Comparison of ENCODE assay signal across 23 cellular contexts in genomic region chr18:47915229-47915628, GRCh38. TPM values are rescaled to one million over a fixed set of nuclear protein-coding genes. Genes with fewer than 3 reads are reported as not detected.
DNase-seq lines count a peak whose midpoint lies in the region; ATAC-seq and TF ChIP-seq lines count a peak whose summit lies in the region.
"Had no signal": no experiment of that assay in that cellular context is flagged by ENCODE, and none has a peak within 500 bp of the region (broad histone marks: within the 10 kb centered on the region; RNA-seq: fewer than 3 reads in every experiment).

No MANE protein-coding gene starts in this region.

- H3K27ac ChIP-seq in naive thymus-derived CD4-positive, alpha-beta T cell (ENCODE audit: low read depth, low read length): no peak overlapping the region
- H3K27ac ChIP-seq: 22Rv1, colonic mucosa, HL-60, upper lobe of left lung had no signal

- no peaks in the 10 kb centered on the region for H3K27me3 Mint-ChIP-seq in T-helper 2 cell treated with Interferon-gamma antibody and Interleukin-4, amounts not matched to agents 5 μg/mL and 100 μg/mL, for 36 hours (ENCODE audit: low read depth)
- no peaks in the 10 kb centered on the region for H3K27me3 Mint-ChIP-seq in Calu3 (ENCODE audit: unreplicated experiment)
- H3K27me3 Mint-ChIP-seq in activated T-helper 1 cell treated with anti-CD3 and anti-CD28 coated beads, Interleukin-12 subunit alpha, Interleukin-12 subunit beta, Interleukin-2, Interleukin-4 antibody, amounts not matched to agents 30 ng/mL and 10 ng/mL and 1 ng/mL, durations not matched to agents 14 hours and 24 hours and 36 hours (ENCODE audit: insufficient read depth): no peaks in the 10 kb centered on the region
- no peaks in the 10 kb centered on the region for H3K27me3 Mint-ChIP-seq in naive thymus-derived CD4-positive, alpha-beta T cell
- H3K27me3 Mint-ChIP-seq: IgD-negative memory B cell had no signal

- H3K27ac Mint-ChIP-seq in T-helper 2 cell treated with Interferon-gamma antibody and Interleukin-4, amounts not matched to agents 5 μg/mL and 100 μg/mL, for 36 hours: peak overlapping the region; percentile 26
- peak overlapping the region; percentile 16 for H3K27ac Mint-ChIP-seq in Calu3 (ENCODE audit: unreplicated experiment)
- peak overlapping the region; percentile 37 for H3K27ac Mint-ChIP-seq in activated T-helper 1 cell treated with anti-CD3 and anti-CD28 coated beads, Interleukin-12 subunit alpha, Interleukin-12 subunit beta, Interleukin-2, Interleukin-4 antibody, amounts not matched to agents 30 ng/mL and 10 ng/mL and 1 ng/mL, durations not matched to agents 14 hours and 24 hours and 36 hours
- H3K27ac Mint-ChIP-seq in naive thymus-derived CD4-positive, alpha-beta T cell: peak overlapping the region in 8 of 9 donors; percentile 20 to 85 (median 60)
- H3K27ac Mint-ChIP-seq: IgD-negative memory B cell, naive B cell had no signal

- H3K9me3 ChIP-seq in naive thymus-derived CD4-positive, alpha-beta T cell (ENCODE audit: control insufficient read depth in 2 of 3, low read length in 3 of 3): no peaks in the 10 kb centered on the region
- H3K9me3 ChIP-seq: colonic mucosa, upper lobe of left lung had no signal

- intact Hi-C loops in Calu3 (cut with micrococcal nuclease; ENCODE audit: unreplicated experiment): no loop called here
- intact Hi-C loops in activated T-helper 1 cell treated with anti-CD3 and anti-CD28 coated beads, Interleukin-12 subunit alpha, Interleukin-12 subunit beta, Interleukin-2, Interleukin-4 antibody, amounts not matched to agents 30 ng/mL and 10 ng/mL and 1 ng/mL, durations not matched to agents 14 hours and 24 hours and 36 hours (cut with micrococcal nuclease): no loop called here
- intact Hi-C loops in naive thymus-derived CD4-positive, alpha-beta T cell (cut with micrococcal nuclease): loop anchor here in 1 of 2 donors (5.0 kb wide), 1 partner anchor 33 kb away; no protein-coding TSS in a partner anchor

- H3K4me3 Mint-ChIP-seq in T-helper 2 cell treated with Interferon-gamma antibody and Interleukin-4, amounts not matched to agents 5 μg/mL and 100 μg/mL, for 36 hours: no peak overlapping the region
- no peak overlapping the region for H3K4me3 Mint-ChIP-seq in Calu3 (ENCODE audit: low read depth, unreplicated experiment)
- no peak overlapping the region for H3K4me3 Mint-ChIP-seq in activated T-helper 1 cell treated with anti-CD3 and anti-CD28 coated beads, Interleukin-12 subunit alpha, Interleukin-12 subunit beta, Interleukin-2, Interleukin-4 antibody, amounts not matched to agents 30 ng/mL and 10 ng/mL and 1 ng/mL, durations not matched to agents 14 hours and 24 hours and 36 hours
- H3K4me3 Mint-ChIP-seq in naive thymus-derived CD4-positive, alpha-beta T cell: peak overlapping the region in 2 of 10 donors; percentile 1
- H3K4me3 Mint-ChIP-seq: IgD-negative memory B cell, naive B cell had no signal

- TF ChIP-seq CTCF in Calu3 (IDR thresholded peaks at IDR 0.05; ENCODE audit: unreplicated experiment): no peak

- peaks cover 33% of the 10 kb centered on the region for H3K36me3 Mint-ChIP-seq in T-helper 2 cell treated with Interferon-gamma antibody and Interleukin-4, amounts not matched to agents 5 μg/mL and 100 μg/mL, for 36 hours (ENCODE audit: low read depth)
- H3K36me3 Mint-ChIP-seq in Calu3 (ENCODE audit: insufficient read depth, unreplicated experiment): no peaks in the 10 kb centered on the region
- peaks cover 50% of the 10 kb centered on the region for H3K36me3 Mint-ChIP-seq in activated T-helper 1 cell treated with anti-CD3 and anti-CD28 coated beads, Interleukin-12 subunit alpha, Interleukin-12 subunit beta, Interleukin-2, Interleukin-4 antibody, amounts not matched to agents 30 ng/mL and 10 ng/mL and 1 ng/mL, durations not matched to agents 14 hours and 24 hours and 36 hours (ENCODE audit: low read depth)
- peaks cover 0 to 28% (median 6%) of the 10 kb centered on the region in 5 donors for H3K36me3 Mint-ChIP-seq in naive thymus-derived CD4-positive, alpha-beta T cell

- H3K9me3 Mint-ChIP-seq in T-helper 2 cell treated with Interferon-gamma antibody and Interleukin-4, amounts not matched to agents 5 μg/mL and 100 μg/mL, for 36 hours: no peaks in the 10 kb centered on the region
- no peaks in the 10 kb centered on the region for H3K9me3 Mint-ChIP-seq in Calu3 (ENCODE audit: low read depth, unreplicated experiment)
- H3K9me3 Mint-ChIP-seq in activated T-helper 1 cell treated with anti-CD3 and anti-CD28 coated beads, Interleukin-12 subunit alpha, Interleukin-12 subunit beta, Interleukin-2, Interleukin-4 antibody, amounts not matched to agents 30 ng/mL and 10 ng/mL and 1 ng/mL, durations not matched to agents 14 hours and 24 hours and 36 hours: no peaks in the 10 kb centered on the region
- H3K9me3 Mint-ChIP-seq in naive thymus-derived CD4-positive, alpha-beta T cell: peaks cover 0 to 2% (median 0%) of the 10 kb centered on the region in 11 donors
- H3K9me3 Mint-ChIP-seq: IgD-negative memory B cell had no signal

- DNase-seq in T-helper 2 cell treated with Interferon-gamma antibody and Interleukin-4, amounts not matched to agents 5 μg/mL and 100 μg/mL, for 36 hours (ENCODE audit: low spot score): no peak
- DNase-seq in T-helper 2 cell (no peak), Calu3 (no peak), SKM-1 treated with dmso at 0.1 percent for 144 hours (lab: John Stamatoyannopoulos, UW; ENCODE audit: unreplicated experiment) (no peak), NK-92 (lab: John Stamatoyannopoulos, UW; ENCODE audit: unreplicated experiment) (no peak), DMS153 (lab: John Stamatoyannopoulos, UW) (no peak)
- DNase-seq in activated T-helper 1 cell treated with anti-CD3 and anti-CD28 coated beads, Interleukin-12 subunit alpha, Interleukin-12 subunit beta, Interleukin-2, Interleukin-4 antibody, amounts not matched to agents 30 ng/mL and 10 ng/mL and 1 ng/mL, durations not matched to agents 14 hours and 24 hours and 36 hours (ENCODE audit: low spot score): no peak
- DNase-seq in naive thymus-derived CD4-positive, alpha-beta T cell: no peak
- DNase-seq: activated CD4-positive, CD25-positive, alpha-beta regulatory T cell; activated naive CD4-positive, alpha-beta T cell treated with anti-CD3 and anti-CD28 coated beads, Interleukin-2, amount 50 U/mL, for 16 hours; colonic mucosa; GF-D8; hypothalamus; islet precursor cell; naive B cell; NCI-H1694 treated with DMSO at 0.1 percent for 48 hours; NCI-H774; stimulated activated CD4-positive, alpha-beta T cell treated with anti-CD3 and anti-CD28 coated beads, Interleukin-2, amount 100 ng/mL, for 24 hours; T-helper 9 cell; upper lobe of left lung had no signal

- H3K4me1 ChIP-seq in naive thymus-derived CD4-positive, alpha-beta T cell (ENCODE audit: control insufficient read depth in 2 of 2, insufficient read depth in 2 of 2, low read length in 2 of 2): peaks cover 23 to 44% of the 10 kb centered on the region in 2 donors
- H3K4me1 ChIP-seq: colonic mucosa had no signal

- no peak for ATAC-seq in naive thymus-derived CD4-positive, alpha-beta T cell

- H3K4me1 Mint-ChIP-seq in T-helper 2 cell treated with Interferon-gamma antibody and Interleukin-4, amounts not matched to agents 5 μg/mL and 100 μg/mL, for 36 hours (ENCODE audit: low read depth): peaks cover 83% of the 10 kb centered on the region
- H3K4me1 Mint-ChIP-seq in Calu3 (ENCODE audit: low read depth, unreplicated experiment): peaks cover 51% of the 10 kb centered on the region
- H3K4me1 Mint-ChIP-seq in activated T-helper 1 cell treated with anti-CD3 and anti-CD28 coated beads, Interleukin-12 subunit alpha, Interleukin-12 subunit beta, Interleukin-2, Interleukin-4 antibody, amounts not matched to agents 30 ng/mL and 10 ng/mL and 1 ng/mL, durations not matched to agents 14 hours and 24 hours and 36 hours (ENCODE audit: low read depth): peaks cover 87% of the 10 kb centered on the region
- peaks cover 51 to 98% (median 91%) of the 10 kb centered on the region in 7 donors for H3K4me1 Mint-ChIP-seq in naive thymus-derived CD4-positive, alpha-beta T cell

- no peak overlapping the region for H3K4me3 ChIP-seq in naive thymus-derived CD4-positive, alpha-beta T cell (ENCODE audit: low read length)
- H3K4me3 ChIP-seq: colonic mucosa, upper lobe of left lung had no signal

- no peaks in the 10 kb centered on the region for H3K36me3 ChIP-seq in naive thymus-derived CD4-positive, alpha-beta T cell (ENCODE audit: control insufficient read depth in 2 of 3, insufficient read depth in 3 of 3, low read length in 3 of 3)
- H3K36me3 ChIP-seq: colonic mucosa, upper lobe of left lung had no signal

- CTCF ChIA-PET in Calu3 (lab: Charles Lee): no interaction called here
- CTCF ChIA-PET in naive thymus-derived CD4-positive, alpha-beta T cell (lab: Charles Lee): no interaction called here

- POLR2A ChIA-PET in naive thymus-derived CD4-positive, alpha-beta T cell (lab: Charles Lee): interaction anchor here (0.6 to 1.5 kb wide), 2 partner anchors 10 to 15 kb away, joined by 3 to 5 read pairs; partner anchors contain the start of gene SMAD2

- no TSS peak for BruUV-seq in Calu3 (replicated peaks; lab: Mats Ljungman, UMichigan)

- no peaks in the 10 kb centered on the region for H3K27me3 ChIP-seq in naive thymus-derived CD4-positive, alpha-beta T cell (ENCODE audit: control insufficient read depth in 2 of 2, insufficient read depth in 2 of 2, low read length in 2 of 2)
- H3K27me3 ChIP-seq: colonic mucosa, upper lobe of left lung had no signal

RNA-seq across cellular contexts. Expression of gene SMAD2, which starts 15.2 kb away (rescaled TPM):
- 129 and 134 TPM in 2 replicates for total RNA-seq in Calu3 (2022)
- total RNA-seq in activated T-helper 1 cell treated with anti-CD3 and anti-CD28 coated beads, Interleukin-12 subunit alpha, Interleukin-12 subunit beta, Interleukin-2, Interleukin-4 antibody, amounts not matched to agents 30 ng/mL and 10 ng/mL and 1 ng/mL, durations not matched to agents 14 hours and 24 hours and 36 hours: 383 and 409 TPM in 2 replicates
- total RNA-seq in naive thymus-derived CD4-positive, alpha-beta T cell: 100 to 1,000 TPM; 100 to 164 (median 144) TPM
- polyA plus RNA-seq in naive thymus-derived CD4-positive, alpha-beta T cell: 100 to 1,000 TPM in 1 of 2 donors, 10 to 100 TPM in 1; 91.3 to 111 TPM
